Comparison of ENCODE assay signal across 18 cellular contexts in genomic region chr5:42631241-42631640, GRCh38.
A peak's percentile ranks its signal among the peaks of the same experiment; 100 is the strongest.
DNase-seq lines count a peak whose midpoint lies in the region; ATAC-seq and TF ChIP-seq lines count a peak whose summit lies in the region.
"Had no signal": no experiment of that assay in that cellular context is flagged by ENCODE, and none has a peak within 500 bp of the region (broad histone marks: within the 10 kb centered on the region; RNA-seq: fewer than 3 reads in every experiment).

No MANE protein-coding gene starts in this region.

- H2BK120ac ChIP-seq in H9 (ENCODE audit: low read depth, low read length, poor library complexity, severe bottlenecking) = no peak overlapping the region
- H2BK120ac ChIP-seq in mesendoderm (ENCODE audit: low read depth, low read length) = no peak overlapping the region

- no peak overlapping the region for H3T11ph ChIP-seq in H9 (ENCODE audit: low read length)

- H3K4me2 ChIP-seq in H9 (ENCODE audit: insufficient read depth, insufficient read length, low read length) (no peak overlapping the region), mesendoderm (ENCODE audit: low read length) (no peak overlapping the region)

- no peak overlapping the region for H2BK12ac ChIP-seq in H9 (ENCODE audit: insufficient read length, low read depth, low read length)

- H3K9me3 ChIP-seq in cardiac muscle cell (ENCODE audit: low read depth) (no peaks in the 10 kb centered on the region), H9 (ENCODE audit: control insufficient read depth, low read depth, low read length) (no peaks in the 10 kb centered on the region), ovary (no peaks in the 10 kb centered on the region)
- H3K9me3 ChIP-seq: Caco-2 had no signal

- H4K91ac ChIP-seq in H9 (ENCODE audit: insufficient read length, low read depth, low read length) = no peak overlapping the region

- H3K9ac ChIP-seq in H9 (ENCODE audit: extremely low read depth, insufficient read length, low read length) (no peak overlapping the region), mesendoderm (ENCODE audit: low read length) (no peak overlapping the region)
- H3K9ac ChIP-seq: GM23248 had no signal

- H4K8ac ChIP-seq in H9 (replicated peaks; ENCODE audit: insufficient read length, low read depth, low read length) (no peak overlapping the region), mesendoderm (ENCODE audit: low read depth, low read length) (no peak overlapping the region)

- H3K27me3 ChIP-seq in cardiac muscle cell (no peaks in the 10 kb centered on the region), H9 (ENCODE audit: insufficient read depth, low read length) (no peaks in the 10 kb centered on the region), mesendoderm (ENCODE audit: insufficient read depth, low read length, poor library complexity) (no peaks in the 10 kb centered on the region), ovary (no peaks in the 10 kb centered on the region)

- no peak overlapping the region for H2AFZ ChIP-seq in H9 (ENCODE audit: low read length)
- H2AFZ ChIP-seq: GM23248 had no signal

- peak overlapping the region; percentile 89 for H4K5ac ChIP-seq in H9 (ENCODE audit: insufficient read length, low read depth, low read length)
- no peak overlapping the region for H4K5ac ChIP-seq in mesendoderm (ENCODE audit: low read length)

- H3K56ac ChIP-seq in H9 (ENCODE audit: insufficient read length, low read depth, low read length) = no peak overlapping the region
- H3K56ac ChIP-seq in mesendoderm (ENCODE audit: low read length) = no peak overlapping the region

- H3K4me3 ChIP-seq in cardiac muscle cell (no peak overlapping the region), mesendoderm (ENCODE audit: low read length) (no peak overlapping the region), ovary (no peak overlapping the region)
- H3K4me3 ChIP-seq: GM12878, GM23248 had no signal

- H3K36me3 ChIP-seq in cardiac muscle cell (no peaks in the 10 kb centered on the region), mesendoderm (ENCODE audit: control insufficient read depth, insufficient read depth, low read length) (no peaks in the 10 kb centered on the region), ovary (no peaks in the 10 kb centered on the region)

- intact Hi-C loops in left cardiac atrium (cut with DNase I) = no loop called here
- intact Hi-C loops in ovary (cut with DNase I) = loop anchor here in 1 of 4 donors (10.0 kb wide), 1 partner anchor 206 kb away; the partner anchor contains the start of gene GHR

- no peak overlapping the region for H3K14ac ChIP-seq in H9 (ENCODE audit: insufficient read depth, low read length)

- no CpG with 5 or more reads among the region's 5 CpGs for WGBS in H9 (ENCODE audit: extremely low coverage, insufficient read length, low lambda C conversion rate)
- WGBS in mesendoderm (ENCODE audit: extremely low coverage, insufficient coverage, low lambda C conversion rate) = no CpG with 5 or more reads among the region's 5 CpGs
- WGBS in ovary, 3 donors = 93 to 95% (median 94%) methylated on average over 5 of the region's 5 CpGs

- DNase-seq in cardiac muscle cell (ENCODE audit: low read depth in 1 of 2, low spot score in 1 of 2) = peak in 1 of 2 donors; percentile 42
- no peak for DNase-seq in left cardiac atrium
- DNase-seq in H9 = no peak
- no peak for DNase-seq in mesendoderm
- DNase-seq in activated CD8-positive, alpha-beta memory T cell treated with anti-CD3 and anti-CD28 coated beads for 24 hours = no peak
- DNase-seq in DMS114 treated with DMSO at 0.1 percent for 48 hours (lab: John Stamatoyannopoulos, UW; ENCODE audit: unreplicated experiment) = no peak
- no peak for DNase-seq in ovary
- DNase-seq: ACHN; Caco-2; CD4-positive, alpha-beta T cell; DMS153; DND-41; EL; GM23248; HCEC 1CT had no signal

- no peaks in the 10 kb centered on the region for H3K79me2 ChIP-seq in H9 (ENCODE audit: insufficient read depth, low read length)
- H3K79me2 ChIP-seq in mesendoderm (ENCODE audit: control insufficient read depth, insufficient read depth, low read length) = no peaks in the 10 kb centered on the region

- H3K4ac ChIP-seq in H9 (ENCODE audit: low read depth, low read length) = no peak overlapping the region
- peak overlapping the region; percentile 12 for H3K4ac ChIP-seq in mesendoderm (ENCODE audit: low read depth, low read length)

- H3K27me3 Mint-ChIP-seq in H9 (ENCODE audit: low read depth) = 0 out of 2 replicates have a peak, but pooled peaks cover 1% of the 10 kb centered on the region

- no peak overlapping the region for H2BK20ac ChIP-seq in H9 (ENCODE audit: low read depth, low read length, poor library complexity, severe bottlenecking)

- no peak for TF ChIP-seq EP300 in ovary (IDR thresholded peaks at IDR 0.05)

- H4K20me1 ChIP-seq in H9 (ENCODE audit: control insufficient read depth, insufficient read depth, insufficient read length) = no peaks in the 10 kb centered on the region

- no peak overlapping the region for H2BK15ac ChIP-seq in H9 (ENCODE audit: low read depth, low read length)
- H2BK15ac ChIP-seq in mesendoderm (replicated peaks; ENCODE audit: low read depth) = no peak overlapping the region

- no peak overlapping the region for H3K18ac ChIP-seq in H9 (ENCODE audit: insufficient read length, low read depth, low read length)
- no peak overlapping the region for H3K18ac ChIP-seq in mesendoderm (ENCODE audit: low read length)

- H3K4me1 ChIP-seq in cardiac muscle cell (ENCODE audit: low read depth) (peaks cover 45% of the 10 kb centered on the region), H9 (ENCODE audit: insufficient read depth, low read length) (peaks cover 4% of the 10 kb centered on the region; the same call in 1 of the 2 replicates), mesendoderm (ENCODE audit: control insufficient read depth, low read depth, low read length) (peaks cover 5% of the 10 kb centered on the region), ovary (ENCODE audit: insufficient read depth) (peaks cover 3% of the 10 kb centered on the region)
- H3K4me1 ChIP-seq: Caco-2 had no signal

- no peaks in the 10 kb centered on the region for H3K23me2 ChIP-seq in H9 (ENCODE audit: insufficient read length, low read depth, low read length, poor library complexity, severe bottlenecking)

- H3K79me1 ChIP-seq in H9 (ENCODE audit: insufficient read depth, low read depth, low read length, poor library complexity, severe bottlenecking) (no peaks in the 10 kb centered on the region), mesendoderm (ENCODE audit: low read length) (no peaks in the 10 kb centered on the region)

- H3K23ac ChIP-seq in H9 (ENCODE audit: insufficient read length, low read depth, low read length) (no peak overlapping the region), mesendoderm (ENCODE audit: low read length) (no peak overlapping the region)

- no peak overlapping the region for H3K4me3 Mint-ChIP-seq in H9
- H3K4me3 Mint-ChIP-seq: CD4-positive, alpha-beta T cell had no signal

- no peak overlapping the region for H2AK5ac ChIP-seq in H9 (ENCODE audit: insufficient read length, low read length)
- H2AK5ac ChIP-seq in mesendoderm (ENCODE audit: low read length) = no peak overlapping the region

- no peaks in the 10 kb centered on the region for H3K36me3 Mint-ChIP-seq in H9 (ENCODE audit: insufficient read depth in 1 of 3, low read depth in 3 of 3)

- peak overlapping the region; percentile 11 for H3K27ac ChIP-seq in cardiac muscle cell
- H3K27ac ChIP-seq in H9 (ENCODE audit: insufficient read length, low read depth, low read length) = no peak overlapping the region
- H3K27ac ChIP-seq in mesendoderm (ENCODE audit: low read depth, low read length) = no peak overlapping the region
- H3K27ac ChIP-seq in ovary = no peak overlapping the region
- H3K27ac ChIP-seq: C4-2B, GM23248, HL-60 had no signal

- H3K9me3 Mint-ChIP-seq in H9 = no peaks in the 10 kb centered on the region
- H3K9me3 Mint-ChIP-seq: CD4-positive, alpha-beta T cell had no signal

- no peak for TF ChIP-seq POLR2A in ovary (IDR thresholded peaks at IDR 0.05)

- H2BK5ac ChIP-seq in H9 (ENCODE audit: insufficient read length, low read length) = no peak overlapping the region
- H2BK5ac ChIP-seq in mesendoderm (ENCODE audit: low read length) = no peak overlapping the region

- TF ChIP-seq CTCF in cardiac muscle cell (IDR thresholded peaks at IDR 0.05; ENCODE audit: low read depth, low read length) (no peak), H9 (conservative IDR thresholded peaks at IDR 0.05) (no peak), ovary (IDR thresholded peaks at IDR 0.05) (no peak)

- peaks cover 4 to 8% of the 10 kb centered on the region in 2 experiments for H3K4me1 Mint-ChIP-seq in H9

- no peak for ATAC-seq in left cardiac atrium
- ATAC-seq: GM12878 had no signal

- H3K27ac Mint-ChIP-seq in H9 = no peak overlapping the region
- H3K27ac Mint-ChIP-seq: CD4-positive, alpha-beta T cell had no signal
